ENCODE assay signal across 8 cellular contexts in genomic region chr20:38033330-38034107, GRCh38. TPM values are rescaled to one million over a fixed set of nuclear protein-coding genes. Genes with fewer than 3 reads are reported as not detected.
DNase-seq lines count a peak whose midpoint lies in the region; ATAC-seq and TF ChIP-seq lines count a peak whose summit lies in the region.

Gene RPRD1B (plus strand): TSS chr20:38033746. CDS start chr20:38033948, 202 bp downstream.
Gene TTI1 (minus strand): TSS chr20:38033456. CDS start chr20:38013816, 19,640 bp downstream.

- peaks cover 26% of the 10 kb centered on the region for H4K20me1 ChIP-seq in GM23338 (replicated peaks; ENCODE audit: insufficient read depth)

- no peaks in the 10 kb centered on the region for H3K36me3 ChIP-seq in GM23338 (ENCODE audit: insufficient read depth)

- peak within 1 kb of the TSS; percentile 98 for H3K4me2 ChIP-seq in GM23338

- peak within 1 kb of the TSS; percentile 95 for H3K4me3 Mint-ChIP-seq in GM23338
- peak within 1 kb of the TSS; percentile 90 to 99 (median 97) for H3K4me3 Mint-ChIP-seq in naive thymus-derived CD8-positive, alpha-beta T cell
- H3K4me3 Mint-ChIP-seq in stimulated activated naive B cell treated with anti-CD40 and anti-IgM and Interleukin-4, amounts not matched to agents 10 μg/mL and 1 μg/mL and 100 μg/mL, for 72 hours = peak within 1 kb of the TSS; percentile 97 to 100

- TF ChIP-seq POLR2A in Raji (IDR thresholded peaks at IDR 0.05; ENCODE audit: insufficient read depth, low read depth, low read length) = peak; percentile 79

- H3F3A ChIP-seq in GM23338 (replicated peaks; ENCODE audit: low read depth) = no peaks in the 10 kb centered on the region

- no peaks in the 10 kb centered on the region for H3K9me2 ChIP-seq in GM23338 (ENCODE audit: insufficient read depth)

- DNase-seq in Daoy (ENCODE audit: low read depth) (peak; percentile 94), GM23338 (ENCODE audit: low spot score) (peak; percentile 94), LoVo (ENCODE audit: low spot score) (peak; percentile 86), fibroblast of mammary gland (ENCODE audit: low read depth) (peak; percentile 85)
- DNase-seq in activated T-helper 9 cell treated with anti-CD3 and anti-CD28 coated beads, Interleukin-2, amount 50 U/mL, for 16 hours (ENCODE audit: low read depth) = peak; percentile 82
- peak; percentile 79 to 95 (median 88) for DNase-seq in naive thymus-derived CD8-positive, alpha-beta T cell
- DNase-seq in stimulated activated naive B cell treated with anti-CD40 and anti-IgM and Interleukin-4, amounts not matched to agents 10 μg/mL and 1 μg/mL and 100 μg/mL, for 72 hours = peak; percentile 89

- POLR2A ChIA-PET in naive thymus-derived CD8-positive, alpha-beta T cell (lab: Charles Lee) = interaction anchor here (0.6 to 2.0 kb wide), 9 partner anchors 11 to 1024 kb away, joined by 3 to 8 read pairs (median 4); partner anchors contain the start of gene RALGAPB

- H3K27me3 Mint-ChIP-seq in GM23338 (ENCODE audit: insufficient read depth, low read depth, poor library complexity) = peaks cover 9% of the 10 kb centered on the region
- H3K27me3 Mint-ChIP-seq in naive thymus-derived CD8-positive, alpha-beta T cell = no peaks in the 10 kb centered on the region
- no peaks in the 10 kb centered on the region for H3K27me3 Mint-ChIP-seq in stimulated activated naive B cell treated with anti-CD40 and anti-IgM and Interleukin-4, amounts not matched to agents 10 μg/mL and 1 μg/mL and 100 μg/mL, for 72 hours

- H3K27me3 ChIP-seq in GM23338 (ENCODE audit: insufficient read depth) = no peaks in the 10 kb centered on the region

- H3K4me1 ChIP-seq in GM23338 (ENCODE audit: insufficient read depth) = peaks cover 25% of the 10 kb centered on the region

- H2AFZ ChIP-seq in GM23338 = peak within 1 kb of the TSS; percentile 45; the same call in 1 of the 2 replicates

- H3K9me3 Mint-ChIP-seq in GM23338 = no peaks in the 10 kb centered on the region; the same call in 2 of the 3 replicates
- no peaks in the 10 kb centered on the region for H3K9me3 Mint-ChIP-seq in naive thymus-derived CD8-positive, alpha-beta T cell
- H3K9me3 Mint-ChIP-seq in stimulated activated naive B cell treated with anti-CD40 and anti-IgM and Interleukin-4, amounts not matched to agents 10 μg/mL and 1 μg/mL and 100 μg/mL, for 72 hours = peaks cover 0 to 3% of the 10 kb centered on the region in 2 donors

- peak within 1 kb of the TSS; percentile 68 for H3K27ac ChIP-seq in GM23338 (ENCODE audit: low read depth)

- H3K79me2 ChIP-seq in GM23338 (replicated peaks; ENCODE audit: insufficient read depth) = peaks cover 94% of the 10 kb centered on the region

- ATAC-seq in GM23338 = peak; percentile 89
- ATAC-seq in naive thymus-derived CD8-positive, alpha-beta T cell = peak; percentile 84 to 85
- ATAC-seq in stimulated activated naive B cell treated with anti-CD40 and anti-IgM and Interleukin-4, amounts not matched to agents 10 μg/mL and 1 μg/mL and 100 μg/mL, for 72 hours (replicated peaks) = peak; percentile 91 to 95

- H3K27ac Mint-ChIP-seq in GM23338 = peak within 1 kb of the TSS; percentile 99
- peak within 1 kb of the TSS; percentile 95 to 99 (median 99) for H3K27ac Mint-ChIP-seq in naive thymus-derived CD8-positive, alpha-beta T cell
- H3K27ac Mint-ChIP-seq in stimulated activated naive B cell treated with anti-CD40 and anti-IgM and Interleukin-4, amounts not matched to agents 10 μg/mL and 1 μg/mL and 100 μg/mL, for 72 hours = peak within 1 kb of the TSS; percentile 100

- H3K36me3 Mint-ChIP-seq in GM23338 (ENCODE audit: low read depth) = peaks cover 24% of the 10 kb centered on the region
- peaks cover 0 to 34% (median 0%) of the 10 kb centered on the region in 3 donors for H3K36me3 Mint-ChIP-seq in naive thymus-derived CD8-positive, alpha-beta T cell
- peaks cover 20 to 37% of the 10 kb centered on the region in 2 donors for H3K36me3 Mint-ChIP-seq in stimulated activated naive B cell treated with anti-CD40 and anti-IgM and Interleukin-4, amounts not matched to agents 10 μg/mL and 1 μg/mL and 100 μg/mL, for 72 hours

- TF ChIP-seq CTCF in GM23338 (conservative IDR thresholded peaks at IDR 0.05; ENCODE audit: low read depth in 2 of 2) (no peak), fibroblast of mammary gland (conservative IDR thresholded peaks at IDR 0.05; ENCODE audit: control insufficient read depth, insufficient read depth, low read depth, low read length) (no peak)

- H3K4me3 ChIP-seq in GM23338 = peak within 1 kb of the TSS; percentile 99
- peak within 1 kb of the TSS; percentile 95 for H3K4me3 ChIP-seq in fibroblast of mammary gland (ENCODE audit: control insufficient read depth, low read depth, low read length)

- H3K4me1 Mint-ChIP-seq in GM23338 = peaks cover 28% of the 10 kb centered on the region
- peaks cover 34 to 86% (median 78%) of the 10 kb centered on the region in 4 donors for H3K4me1 Mint-ChIP-seq in naive thymus-derived CD8-positive, alpha-beta T cell
- peaks cover 37 to 63% of the 10 kb centered on the region in 2 donors for H3K4me1 Mint-ChIP-seq in stimulated activated naive B cell treated with anti-CD40 and anti-IgM and Interleukin-4, amounts not matched to agents 10 μg/mL and 1 μg/mL and 100 μg/mL, for 72 hours

TF ChIP-seq in GM23338, 12 proteins besides CTCF, POLR2A, EP300 and RAD21:
- peak; percentile 82 for TF ChIP-seq ETS1 (IDR thresholded peaks at IDR 0.05)
- TF ChIP-seq ZNF114 (CRISPR knock-in tag; IDR thresholded peaks at IDR 0.05) = no peak
- TF ChIP-seq CREB1 (CRISPR knock-in tag; IDR thresholded peaks at IDR 0.05; ENCODE audit: low read depth) = peak; percentile 98
- TF ChIP-seq POLR2AphosphoS5 (IDR thresholded peaks at IDR 0.05; ENCODE audit: low read depth) = peak; percentile 76

RNA-seq across cellular contexts. Expression of gene RPRD1B, which starts in this region (rescaled TPM):
- 18.2 and 24.4 TPM in 2 replicates for total RNA-seq in Daoy (2014; rRNA removed; shearing (Covaris generic))
- 14.8 and 24.3 TPM in 2 replicates for total RNA-seq in GM23338 (2014; rRNA removed; shearing (Covaris generic))
- 6.3 and 7.3 TPM in 2 replicates for polyA plus RNA-seq in GM23338 (2016; fragmentation: Nextera tagmentation; extraction: Ambion mirVana)
- 10 to 100 TPM; 41.9 to 48.1 TPM for total RNA-seq in naive thymus-derived CD8-positive, alpha-beta T cell
- 1 to 10 TPM; 2.9 to 4.9 (median 4.0) TPM for polyA plus RNA-seq in naive thymus-derived CD8-positive, alpha-beta T cell

RNA-seq across cellular contexts. Expression of gene TTI1, which starts in this region (rescaled TPM):
- 17.8 and 17.9 TPM in 2 replicates for total RNA-seq in Daoy (2014; rRNA removed; shearing (Covaris generic))
- 48.7 and 56.4 TPM in 2 replicates for total RNA-seq in GM23338 (2014; rRNA removed; shearing (Covaris generic))
- polyA plus RNA-seq in GM23338 (2016; fragmentation: Nextera tagmentation; extraction: Ambion mirVana) = 17.3 and 17.8 TPM in 2 replicates
- total RNA-seq in naive thymus-derived CD8-positive, alpha-beta T cell = 10 to 100 TPM; 25.9 to 27.1 TPM
- 10 to 100 TPM; 10.0 to 15.3 (median 12.0) TPM for polyA plus RNA-seq in naive thymus-derived CD8-positive, alpha-beta T cell

Comparison
In these comparisons a context has a peak if more than half of its experiments do, and no peak if none do; other contexts are left out.
1. Peak in every context shown above with its lines: DNase-seq, ATAC-seq, H3K4me3 ChIP-seq and H3K27ac ChIP-seq.